Comparison of ENCODE assay signal across 18 cellular contexts in genomic region chr1:226222686-226223085, GRCh38. TPM values are rescaled to one million over a fixed set of nuclear protein-coding genes. Genes with fewer than 3 reads are reported as not detected.
DNase-seq lines count a peak whose midpoint lies in the region; ATAC-seq and TF ChIP-seq lines count a peak whose summit lies in the region.
"Had no signal": no experiment of that assay in that cellular context is flagged by ENCODE, and none has a peak within 500 bp of the region (broad histone marks: within the 10 kb centered on the region; RNA-seq: fewer than 3 reads in every experiment).

No MANE protein-coding gene starts in this region.

- H3K9me3 Mint-ChIP-seq in activated CD8-positive, alpha-beta T cell treated with anti-CD3 and anti-CD28 coated beads for 36 hours, result no peaks in the 10 kb centered on the region
- H3K9me3 Mint-ChIP-seq in activated CD8-positive, alpha-beta T cell treated with anti-CD3 and anti-CD28 coated beads, Interleukin-2, amount 10 ng/mL, durations not matched to agents 7 days and 5 days (ENCODE audit: insufficient read depth), result no peaks in the 10 kb centered on the region
- no peaks in the 10 kb centered on the region for H3K9me3 Mint-ChIP-seq in endothelial cell (ENCODE audit: unreplicated experiment)
- no peaks in the 10 kb centered on the region for H3K9me3 Mint-ChIP-seq in progenitor cell of endocrine pancreas (ENCODE audit: low read depth)

- peak; percentile 49 for DNase-seq in activated CD8-positive, alpha-beta T cell treated with anti-CD3 and anti-CD28 coated beads for 36 hours
- no peak for DNase-seq in activated CD8-positive, alpha-beta T cell treated with anti-CD3 and anti-CD28 coated beads, Interleukin-2, amount 10 ng/mL, durations not matched to agents 7 days and 5 days
- no peak for DNase-seq in endothelial cell (ENCODE audit: low spot score)
- DNase-seq in progenitor cell of endocrine pancreas (ENCODE audit: low spot score, unreplicated experiment), result no peak
- DNase-seq in NCI-H82 (lab: John Stamatoyannopoulos, UW), result no peak
- DNase-seq in HEK293T (ENCODE audit: extremely low spot score), result no peak
- no peak for DNase-seq in NCI-H2227 (lab: John Stamatoyannopoulos, UW; ENCODE audit: unreplicated experiment)
- DNase-seq: ACHN; activated CD4-positive, CD25-positive, alpha-beta regulatory T cell; esophagus squamous epithelium; head of caudate nucleus; midbrain; stimulated activated naive CD4-positive, alpha-beta T cell; uterus had no signal

- intact Hi-C loops in activated CD8-positive, alpha-beta T cell treated with anti-CD3 and anti-CD28 coated beads for 36 hours (cut with micrococcal nuclease), result no loop called here

- no peak for TF ChIP-seq CTCF in activated CD8-positive, alpha-beta T cell treated with anti-CD3 and anti-CD28 coated beads for 36 hours (IDR thresholded peaks at IDR 0.05)
- TF ChIP-seq CTCF in endothelial cell (IDR thresholded peaks at IDR 0.05; ENCODE audit: unreplicated experiment) (no peak), progenitor cell of endocrine pancreas (IDR thresholded peaks at IDR 0.05; ENCODE audit: unreplicated experiment) (no peak)

- no peak overlapping the region; the same call in 1 of the 2 replicates for H3K27ac ChIP-seq in HUES6 (ENCODE audit: low read depth, low read length)
- H3K27ac ChIP-seq: parathyroid adenoma, skin epidermis, uterus had no signal

- CTCF ChIA-PET in activated CD8-positive, alpha-beta T cell treated with anti-CD3 and anti-CD28 coated beads for 36 hours (lab: Charles Lee), result interaction anchor here (0.8 to 5.2 kb wide), 5 partner anchors 14 to 98 kb away, joined by 3 to 22 read pairs (median 3); no protein-coding TSS in a partner anchor
- CTCF ChIA-PET in activated CD8-positive, alpha-beta T cell treated with anti-CD3 and anti-CD28 coated beads, Interleukin-2, amount 10 ng/mL, durations not matched to agents 7 days and 5 days (lab: Charles Lee), result interaction anchor here (1.4 kb wide), 2 partner anchors 98 to 158 kb away, joined by 4 read pairs; no protein-coding TSS in a partner anchor
- CTCF ChIA-PET in HEK293T (lab: Yijun Ruan, JAX), result interaction anchor here (0.8 kb wide), 1 partner anchor 11 kb away, joined by 5 read pairs; no protein-coding TSS in a partner anchor

- H3K36me3 ChIP-seq in HUES6 (ENCODE audit: control insufficient read depth, insufficient read depth, low read length), result peaks cover 19% of the 10 kb centered on the region
- H3K36me3 ChIP-seq: esophagus squamous epithelium, uterus had no signal

- peak overlapping the region; percentile 97; the same call in 1 of the 2 replicates for H3K4me3 ChIP-seq in HUES6 (ENCODE audit: low read depth, low read length)

- H3K4me1 Mint-ChIP-seq in activated CD8-positive, alpha-beta T cell treated with anti-CD3 and anti-CD28 coated beads for 36 hours (ENCODE audit: low read depth), result peaks cover 12% of the 10 kb centered on the region
- peaks cover 6% of the 10 kb centered on the region for H3K4me1 Mint-ChIP-seq in activated CD8-positive, alpha-beta T cell treated with anti-CD3 and anti-CD28 coated beads, Interleukin-2, amount 10 ng/mL, durations not matched to agents 7 days and 5 days (ENCODE audit: low read depth)
- H3K4me1 Mint-ChIP-seq in endothelial cell (ENCODE audit: unreplicated experiment), result peaks cover 16% of the 10 kb centered on the region
- peaks cover 3% of the 10 kb centered on the region for H3K4me1 Mint-ChIP-seq in progenitor cell of endocrine pancreas (ENCODE audit: low read depth)

- peak overlapping the region; percentile 97 for H3K9ac ChIP-seq in HUES6 (ENCODE audit: low read length)
- H3K9ac ChIP-seq: parathyroid adenoma had no signal

- peaks cover 37% of the 10 kb centered on the region for H3K27me3 Mint-ChIP-seq in activated CD8-positive, alpha-beta T cell treated with anti-CD3 and anti-CD28 coated beads for 36 hours
- peaks cover 23% of the 10 kb centered on the region for H3K27me3 Mint-ChIP-seq in activated CD8-positive, alpha-beta T cell treated with anti-CD3 and anti-CD28 coated beads, Interleukin-2, amount 10 ng/mL, durations not matched to agents 7 days and 5 days (ENCODE audit: low read depth)
- H3K27me3 Mint-ChIP-seq in endothelial cell (ENCODE audit: unreplicated experiment) (peaks cover 6% of the 10 kb centered on the region), progenitor cell of endocrine pancreas (peaks cover 53% of the 10 kb centered on the region)

- peak; percentile 52 for ATAC-seq in activated CD8-positive, alpha-beta T cell treated with anti-CD3 and anti-CD28 coated beads for 36 hours
- ATAC-seq in activated CD8-positive, alpha-beta T cell treated with anti-CD3 and anti-CD28 coated beads, Interleukin-2, amount 10 ng/mL, durations not matched to agents 7 days and 5 days, result no peak

- H3K9me3 ChIP-seq in HUES6 (ENCODE audit: control insufficient read depth, insufficient read depth, low read depth, low read length), result no peaks in the 10 kb centered on the region
- H3K9me3 ChIP-seq: esophagus squamous epithelium, uterus had no signal

- H3K27ac Mint-ChIP-seq in activated CD8-positive, alpha-beta T cell treated with anti-CD3 and anti-CD28 coated beads for 36 hours, result no peak overlapping the region
- no peak overlapping the region for H3K27ac Mint-ChIP-seq in activated CD8-positive, alpha-beta T cell treated with anti-CD3 and anti-CD28 coated beads, Interleukin-2, amount 10 ng/mL, durations not matched to agents 7 days and 5 days
- H3K27ac Mint-ChIP-seq in endothelial cell (ENCODE audit: unreplicated experiment), result no peak overlapping the region
- H3K27ac Mint-ChIP-seq in progenitor cell of endocrine pancreas, result no peak overlapping the region

- H3K27me3 ChIP-seq in HUES6 (ENCODE audit: control insufficient read depth, insufficient read depth, low read length), result 0 out of 2 replicates have a peak, but pooled peaks cover 3% of the 10 kb centered on the region

- POLR2A ChIA-PET in activated CD8-positive, alpha-beta T cell treated with anti-CD3 and anti-CD28 coated beads for 36 hours (lab: Charles Lee), result no interaction called here
- POLR2A ChIA-PET in activated CD8-positive, alpha-beta T cell treated with anti-CD3 and anti-CD28 coated beads, Interleukin-2, amount 10 ng/mL, durations not matched to agents 7 days and 5 days (lab: Charles Lee), result no interaction called here
- POLR2A ChIA-PET in HEK293T (lab: Yijun Ruan, JAX), result interaction anchor here (1.2 kb wide), 1 partner anchor 86 kb away, joined by 4 read pairs; the partner anchor contains the start of gene LIN9

- peaks cover 8% of the 10 kb centered on the region for H3K36me3 Mint-ChIP-seq in activated CD8-positive, alpha-beta T cell treated with anti-CD3 and anti-CD28 coated beads for 36 hours (ENCODE audit: low read depth)
- H3K36me3 Mint-ChIP-seq in activated CD8-positive, alpha-beta T cell treated with anti-CD3 and anti-CD28 coated beads, Interleukin-2, amount 10 ng/mL, durations not matched to agents 7 days and 5 days (ENCODE audit: low read depth), result peaks cover 5% of the 10 kb centered on the region
- H3K36me3 Mint-ChIP-seq in endothelial cell (ENCODE audit: low read depth, unreplicated experiment) (no peaks in the 10 kb centered on the region), progenitor cell of endocrine pancreas (ENCODE audit: insufficient read depth) (peaks cover 5% of the 10 kb centered on the region)

- H3K4me1 ChIP-seq in HUES6 (ENCODE audit: control insufficient read depth, insufficient read depth, low read length), result peaks cover 20% of the 10 kb centered on the region
- H3K4me1 ChIP-seq: parathyroid adenoma, uterus had no signal

- H3K4me3 Mint-ChIP-seq in activated CD8-positive, alpha-beta T cell treated with anti-CD3 and anti-CD28 coated beads for 36 hours, result peak overlapping the region; percentile 24
- no peak overlapping the region for H3K4me3 Mint-ChIP-seq in activated CD8-positive, alpha-beta T cell treated with anti-CD3 and anti-CD28 coated beads, Interleukin-2, amount 10 ng/mL, durations not matched to agents 7 days and 5 days
- H3K4me3 Mint-ChIP-seq in endothelial cell (ENCODE audit: unreplicated experiment), result peak overlapping the region; percentile 12
- peak overlapping the region; percentile 7 for H3K4me3 Mint-ChIP-seq in progenitor cell of endocrine pancreas (ENCODE audit: low read depth)

TF ChIP-seq in HEK293T, 16 proteins besides CTCF, POLR2A, EP300 and RAD21:
- TF ChIP-seq FOXA1 (IDR thresholded peaks at IDR 0.05) (no peak), ARNT (IDR thresholded peaks at IDR 0.05) (no peak), PKNOX1 (IDR thresholded peaks at IDR 0.05) (no peak), ZNF384 (IDR thresholded peaks at IDR 0.05) (no peak)

RNA-seq across cellular contexts. Expression of gene MIXL1, which starts 0.8 kb away (rescaled TPM):
- under 1 TPM in 1 of 2 experiments, not detected in 1; 0.16 TPM for total RNA-seq in activated CD8-positive, alpha-beta T cell treated with anti-CD3 and anti-CD28 coated beads for 36 hours
- total RNA-seq in activated CD8-positive, alpha-beta T cell treated with anti-CD3 and anti-CD28 coated beads, Interleukin-2, amount 10 ng/mL, durations not matched to agents 7 days and 5 days, result not detected
- total RNA-seq in endothelial cell (ENCODE audit: unreplicated experiment), result 2.4 TPM
- 1.5 and 1.7 TPM in 2 replicates for total RNA-seq in progenitor cell of endocrine pancreas
- total RNA-seq: dermis blood vessel endothelial cell, esophagus squamous epithelium, uterus had no signal

RNA-seq across cellular contexts. Expression of gene ACBD3, which starts 36.1 kb away (rescaled TPM):
- 10 to 100 TPM; 17.4 to 17.7 TPM for total RNA-seq in activated CD8-positive, alpha-beta T cell treated with anti-CD3 and anti-CD28 coated beads for 36 hours
- total RNA-seq in activated CD8-positive, alpha-beta T cell treated with anti-CD3 and anti-CD28 coated beads, Interleukin-2, amount 10 ng/mL, durations not matched to agents 7 days and 5 days, result 10 to 100 TPM; 19.9 to 20.0 TPM
- total RNA-seq in endothelial cell (ENCODE audit: unreplicated experiment), result 27.4 TPM
- 29.3 and 31.6 TPM in 2 replicates for total RNA-seq in progenitor cell of endocrine pancreas
